8 cellular contexts compared by ENCODE assay signal in genomic region chr1:54356680-54357147, GRCh38. TPM values are rescaled to one million over a fixed set of nuclear protein-coding genes. Genes with fewer than 3 reads are reported as not detected.
DNase-seq lines count a peak whose midpoint lies in the region; ATAC-seq and TF ChIP-seq lines count a peak whose summit lies in the region.

No MANE protein-coding gene starts in this region.

- peaks cover 0 to 12% of the 10 kb centered on the region in 2 donors for H3K36me3 Mint-ChIP-seq in activated naive CD4-positive, alpha-beta T cell treated with anti-CD3 and anti-CD28 coated beads, Interleukin-2, amount 50 U/mL, for 72 hours

- peak; percentile 76 to 84 for ATAC-seq in activated naive CD4-positive, alpha-beta T cell treated with anti-CD3 and anti-CD28 coated beads, Interleukin-2, amount 50 U/mL, for 72 hours
- ATAC-seq in GM18502 (IDR thresholded peaks at IDR 0.05; ENCODE audit: poor library complexity, unreplicated experiment): no peak

- DNase-seq in GM06990 (ENCODE audit: extremely low read depth, insufficient read length) (no peak), NCI-H128 (lab: John Stamatoyannopoulos, UW; ENCODE audit: unreplicated experiment) (no peak), SHP77 (lab: John Stamatoyannopoulos, UW) (no peak), NCI-H345 (lab: John Stamatoyannopoulos, UW) (no peak)
- peak in 1 of 2 donors; percentile 42 for DNase-seq in activated naive CD4-positive, alpha-beta T cell treated with anti-CD3 and anti-CD28 coated beads, Interleukin-2, amount 50 U/mL, for 72 hours (ENCODE audit: low spot score in 2 of 2)

- peak overlapping the region; percentile 59 for H3K4me3 ChIP-seq in GM06990 (replicated peaks; ENCODE audit: low read depth, low read length)
- H3K4me3 ChIP-seq in neutrophil (ENCODE audit: low read depth in 1 of 2, low read length in 1 of 2): peak overlapping the region; percentile 22 to 53

- peaks cover 4% of the 10 kb centered on the region; the same call in 1 of the 2 replicates for H3K36me3 ChIP-seq in GM06990 (ENCODE audit: control insufficient read depth, insufficient read depth, low read length)
- peaks cover 75% of the 10 kb centered on the region for H3K36me3 ChIP-seq in KOPT-K1 (ENCODE audit: insufficient read depth, low read length)
- no peaks in the 10 kb centered on the region for H3K36me3 ChIP-seq in neutrophil

- peaks cover 11 to 16% of the 10 kb centered on the region in 2 experiments for H3K4me1 ChIP-seq in neutrophil (ENCODE audit: control insufficient read depth in 1 of 2, insufficient read depth in 1 of 2, low read depth in 1 of 2, low read length in 1 of 2)

- H3K9me3 ChIP-seq in KOPT-K1 (ENCODE audit: insufficient read depth, low read length, poor library complexity, severe bottlenecking) (no peaks in the 10 kb centered on the region), neutrophil (no peaks in the 10 kb centered on the region)

- H3K27me3 ChIP-seq in GM06990 (replicated peaks; ENCODE audit: control insufficient read depth, insufficient read depth, low read length) (no peaks in the 10 kb centered on the region), neutrophil (peaks cover 13% of the 10 kb centered on the region)

- TF ChIP-seq CTCF in GM06990 (IDR thresholded peaks at IDR 0.05; ENCODE audit: insufficient read depth, low read length, poor library complexity, severe bottlenecking): peak; percentile 29
- no peak for TF ChIP-seq CTCF in neutrophil (IDR thresholded peaks at IDR 0.05)

- H3K9me3 Mint-ChIP-seq in activated naive CD4-positive, alpha-beta T cell treated with anti-CD3 and anti-CD28 coated beads, Interleukin-2, amount 50 U/mL, for 72 hours: no peaks in the 10 kb centered on the region

- peak overlapping the region; percentile 68 to 86 for H3K27ac Mint-ChIP-seq in activated naive CD4-positive, alpha-beta T cell treated with anti-CD3 and anti-CD28 coated beads, Interleukin-2, amount 50 U/mL, for 72 hours

- H3K27ac ChIP-seq in KOPT-K1 (ENCODE audit: low read depth, low read length, poor library complexity, severe bottlenecking) (peak overlapping the region; percentile 1), neutrophil (no peak overlapping the region)

RNA-seq across cellular contexts. Expression of gene SSBP3, which starts 49.5 kb away (rescaled TPM):
- total RNA-seq in activated naive CD4-positive, alpha-beta T cell treated with anti-CD3 and anti-CD28 coated beads, Interleukin-2, amount 50 U/mL, for 72 hours: 10 to 100 TPM; 66.1 to 80.4 TPM
